ENCODE assay signal across 15 cellular contexts in genomic region chr20:31758991-31759390, GRCh38.
"Had no signal": no experiment of that assay in that cellular context is flagged by ENCODE, and none has a peak within 500 bp of the region (broad histone marks: within the 10 kb centered on the region; RNA-seq: fewer than 3 reads in every experiment).

No MANE protein-coding gene starts in this region.

- H3K27ac Mint-ChIP-seq: activated CD8-positive, alpha-beta T cell treated with anti-CD3 and anti-CD28 coated beads, Interleukin-2, amount 10 ng/mL, durations not matched to agents 7 days and 5 days; activated naive CD8-positive, alpha-beta T cell; activated T-cell treated with anti-CD3 and anti-CD28 coated beads, Interleukin-2, amount 50 U/mL, for 72 hours; neural progenitor cell; stimulated activated effector memory CD8-positive, alpha-beta T cell treated with anti-CD3 and anti-CD28 coated beads, Interleukin-12 subunit alpha, Interleukin-12 subunit beta, amount 100 ng/mL, for 72 hours; T-helper 1 cell treated with Interleukin-12 subunit alpha and Interleukin-12 subunit beta and Interleukin-4 antibody, amounts not matched to agents 30 μg/mL and 1 μg/mL, for 36 hours had no signal

- H3K9ac ChIP-seq: neural progenitor cell had no signal

- H3K4me3 Mint-ChIP-seq: activated CD8-positive, alpha-beta T cell treated with anti-CD3 and anti-CD28 coated beads, Interleukin-2, amount 10 ng/mL, durations not matched to agents 7 days and 5 days; activated naive CD8-positive, alpha-beta T cell; activated T-cell treated with anti-CD3 and anti-CD28 coated beads, Interleukin-2, amount 50 U/mL, for 72 hours; brain; neural progenitor cell; stimulated activated effector memory CD8-positive, alpha-beta T cell treated with anti-CD3 and anti-CD28 coated beads, Interleukin-12 subunit alpha, Interleukin-12 subunit beta, amount 100 ng/mL, for 72 hours; T-helper 1 cell treated with Interleukin-12 subunit alpha and Interleukin-12 subunit beta and Interleukin-4 antibody, amounts not matched to agents 30 μg/mL and 1 μg/mL, for 36 hours had no signal

- H3K27ac ChIP-seq: neural progenitor cell, pancreas, thoracic aorta had no signal

- H3K36me3 Mint-ChIP-seq: activated naive CD8-positive, alpha-beta T cell had no signal

- H3K9me3 Mint-ChIP-seq: activated T-cell treated with anti-CD3 and anti-CD28 coated beads, Interleukin-2, amount 50 U/mL, for 72 hours; brain; neural progenitor cell; stimulated activated effector memory CD8-positive, alpha-beta T cell treated with anti-CD3 and anti-CD28 coated beads, Interleukin-12 subunit alpha, Interleukin-12 subunit beta, amount 100 ng/mL, for 72 hours; T-helper 1 cell treated with Interleukin-12 subunit alpha and Interleukin-12 subunit beta and Interleukin-4 antibody, amounts not matched to agents 30 μg/mL and 1 μg/mL, for 36 hours had no signal

- ATAC-seq: activated CD8-positive, alpha-beta T cell treated with anti-CD3 and anti-CD28 coated beads, Interleukin-2, amount 10 ng/mL, durations not matched to agents 7 days and 5 days; activated T-cell treated with anti-CD3 and anti-CD28 coated beads, Interleukin-2, amount 50 U/mL, for 72 hours; pancreas; stimulated activated effector memory CD8-positive, alpha-beta T cell treated with anti-CD3 and anti-CD28 coated beads, Interleukin-12 subunit alpha, Interleukin-12 subunit beta, amount 100 ng/mL, for 72 hours had no signal

- H3K27me3 ChIP-seq: neural progenitor cell, pancreas had no signal

- H3K4me1 ChIP-seq: neural progenitor cell, pancreas had no signal

- DNase-seq: activated CD4-positive, alpha-beta T cell treated with anti-CD3 and anti-CD28 coated beads for 4 hours; activated CD8-positive, alpha-beta memory T cell treated with anti-CD3 and anti-CD28 coated beads, Interleukin-2, amount 50 U/mL, for 4 hours; activated CD8-positive, alpha-beta T cell treated with anti-CD3 and anti-CD28 coated beads, Interleukin-2, amount 10 ng/mL, durations not matched to agents 7 days and 5 days; activated gamma-delta T cell; activated T-cell treated with anti-CD3 and anti-CD28 coated beads, Interleukin-2, amount 50 U/mL, for 72 hours; amygdala; glutamatergic neuron; hypothalamus; pancreas had no signal

- H3K4me2 ChIP-seq: neural progenitor cell had no signal

- H3K36me3 ChIP-seq: pancreas, thoracic aorta had no signal

- H3K4me3 ChIP-seq: neural progenitor cell, pancreas, thoracic aorta had no signal

- H3K4me1 Mint-ChIP-seq: neural progenitor cell; stimulated activated effector memory CD8-positive, alpha-beta T cell treated with anti-CD3 and anti-CD28 coated beads, Interleukin-12 subunit alpha, Interleukin-12 subunit beta, amount 100 ng/mL, for 72 hours had no signal

- H3K27me3 Mint-ChIP-seq: activated naive CD8-positive, alpha-beta T cell; brain had no signal

- H3K9me3 ChIP-seq: pancreas, thoracic aorta had no signal
